Comparison of ENCODE assay signal across 19 cellular contexts in genomic region chr6:41719796-41720620, GRCh38. TPM values are rescaled to one million over a fixed set of nuclear protein-coding genes. Genes with fewer than 3 reads are reported as not detected.
DNase-seq lines count a peak whose midpoint lies in the region; ATAC-seq, FAIRE-seq and TF ChIP-seq lines count a peak whose summit lies in the region.
"Had no signal": no experiment of that assay in that cellular context is flagged by ENCODE, and none has a peak within 500 bp of the region (broad histone marks: within the 10 kb centered on the region; RNA-seq: fewer than 3 reads in every experiment).

No MANE protein-coding gene starts in this region.

- H4K8ac ChIP-seq in IMR-90 (ENCODE audit: low read depth in 2 of 2, low read length in 2 of 2), result no peak overlapping the region

- POLR2A ChIA-PET in IMR-90 (lab: Charles Lee; ENCODE audit: unreplicated experiment), result no interaction called here

- peak overlapping the region; percentile 13 for H2AK9ac ChIP-seq in IMR-90 (replicated peaks; ENCODE audit: low read depth, low read length, poor library complexity)

- peaks cover 18% of the 10 kb centered on the region for H3K9me1 ChIP-seq in IMR-90 (ENCODE audit: insufficient read depth, low read length)

- H3K9ac ChIP-seq in IMR-90 (ENCODE audit: low read depth, low read length), result no peak overlapping the region
- peak overlapping the region in 1 of 2 donors; percentile 36 for H3K9ac ChIP-seq in kidney (ENCODE audit: low read length in 2 of 2)
- H3K9ac ChIP-seq: SK-N-SH had no signal

- intact Hi-C loops in IMR-90 (cut with micrococcal nuclease), result no loop called here
- intact Hi-C loops in kidney (cut with DNase I), result no loop called here

- 100% methylated on average over 1 of the region's 6 CpGs; no CpG with 5 or more reads in 1 of the 2 experiments for WGBS in IMR-90 (ENCODE audit: extremely low coverage in 2 of 2, insufficient read length in 1 of 2), 2 experiments

- CTCF ChIA-PET in IMR-90 (lab: Yijun Ruan, JAX), result interaction anchor here (0.9 to 1.4 kb wide), 2 partner anchors 14 to 31 kb away, joined by 3 to 4 read pairs; no protein-coding TSS in a partner anchor

- no peak overlapping the region for H2BK20ac ChIP-seq in IMR-90 (ENCODE audit: low read depth, low read length)

- H3K4me3 ChIP-seq in IMR-90 (ENCODE audit: insufficient read depth, low read depth, low read length), result no peak overlapping the region
- H3K4me3 ChIP-seq in kidney (ENCODE audit: low read length in 2 of 2), result no peak overlapping the region

- H4K20me1 ChIP-seq in IMR-90 (ENCODE audit: insufficient read depth, low read length), result no peaks in the 10 kb centered on the region

- BruUV-seq in IMR-90 (replicated peaks; lab: Mats Ljungman, UMichigan), result no TSS peak

- no peak overlapping the region for H3K4me3 Mint-ChIP-seq in type B pancreatic cell
- H3K4me3 Mint-ChIP-seq: activated naive CD4-positive, alpha-beta T cell treated with anti-CD3 and anti-CD28 coated beads, Interleukin-2, amount 50 U/mL, for 24 hours had no signal

- no peak for TF ChIP-seq POLR2A in IMR-90 (IDR thresholded peaks at IDR 0.05; ENCODE audit: low read depth, low read length)

- H3K79me1 ChIP-seq in IMR-90 (ENCODE audit: low read depth in 1 of 2, low read length in 2 of 2), result peaks cover 11 to 14% of the 10 kb centered on the region in 2 experiments

- H4K91ac ChIP-seq in IMR-90 (ENCODE audit: insufficient read depth, low read depth, low read length), result no peak overlapping the region

- no peak overlapping the region for H3K27ac Mint-ChIP-seq in type B pancreatic cell
- H3K27ac Mint-ChIP-seq: activated naive CD4-positive, alpha-beta T cell treated with anti-CD3 and anti-CD28 coated beads, Interleukin-2, amount 50 U/mL, for 24 hours had no signal

- no peak overlapping the region for H2AFZ ChIP-seq in IMR-90 (replicated peaks; ENCODE audit: low read length, poor library complexity)

- H3K14ac ChIP-seq in IMR-90 (replicated peaks; ENCODE audit: low read depth, low read length), result no peak overlapping the region

- H4K5ac ChIP-seq in IMR-90 (ENCODE audit: low read depth, low read length), result no peak overlapping the region

- no peak overlapping the region for H3K56ac ChIP-seq in IMR-90 (ENCODE audit: extremely low read depth, insufficient read depth, low read length)

- no peak for ATAC-seq in IMR-90 (ENCODE audit: low read depth)

- no peak overlapping the region for H2BK120ac ChIP-seq in IMR-90 (ENCODE audit: low read depth, low read length)

- in situ Hi-C loops in IMR-90 (cut with MboI; ENCODE audit: low sequenced_read_pairs), result no loop called here

- dilution Hi-C loops in IMR-90 (cut with HindIII; ENCODE audit: low sequenced_read_pairs, unreplicated experiment), result no loop called here

- H3K4me1 Mint-ChIP-seq in type B pancreatic cell (ENCODE audit: unreplicated experiment), result peaks cover 20% of the 10 kb centered on the region

- no peak overlapping the region for H2AK5ac ChIP-seq in IMR-90 (ENCODE audit: low read depth, low read length)

- no peak overlapping the region for H3K23ac ChIP-seq in IMR-90 (ENCODE audit: low read depth, low read length)

- H3K27me3 Mint-ChIP-seq in type B pancreatic cell, result no peaks in the 10 kb centered on the region
- H3K27me3 Mint-ChIP-seq: activated naive CD4-positive, alpha-beta T cell treated with anti-CD3 and anti-CD28 coated beads, Interleukin-2, amount 50 U/mL, for 24 hours had no signal

- FAIRE-seq in GM18507 (lab: Jason Lieb, UNC) (peak; percentile 73), kidney (lab: Jason Lieb, UNC) (no peak)
- FAIRE-seq: bronchial epithelial cell, endometrium, frontal cortex, keratinocyte had no signal

- H3K36me3 ChIP-seq in IMR-90 (ENCODE audit: control insufficient read depth, insufficient read depth, low read length) (no peaks in the 10 kb centered on the region), kidney (ENCODE audit: control insufficient read depth in 1 of 2, insufficient read depth in 2 of 2, low read length in 2 of 2) (no peaks in the 10 kb centered on the region)
- H3K36me3 ChIP-seq: WERI-Rb-1 had no signal

- no peaks in the 10 kb centered on the region for H3K27me3 ChIP-seq in IMR-90 (ENCODE audit: control insufficient read depth, insufficient read depth, low read length)

- H3K4ac ChIP-seq in IMR-90 (ENCODE audit: low read depth, low read length), result no peak overlapping the region

- TF ChIP-seq CTCF in IMR-90 (conservative IDR thresholded peaks at IDR 0.05; ENCODE audit: low read depth, low read length) (no peak), kidney (IDR thresholded peaks at IDR 0.05; ENCODE audit: borderline replicate concordance, extremely low read depth, insufficient read depth) (no peak), type B pancreatic cell (conservative IDR thresholded peaks at IDR 0.05) (no peak)

- no peak for TF ChIP-seq RAD21 in IMR-90 (IDR thresholded peaks at IDR 0.05; ENCODE audit: low read length)

- no peak overlapping the region for H3K27ac ChIP-seq in IMR-90 (ENCODE audit: insufficient read depth, low read length)
- H3K27ac ChIP-seq in kidney (ENCODE audit: low read depth in 2 of 2, low read length in 2 of 2), result peak overlapping the region; percentile 23 to 42
- H3K27ac ChIP-seq in substantia nigra (ENCODE audit: low read depth, low read length, poor library complexity, severe bottlenecking), result peak overlapping the region; percentile 90
- H3K27ac ChIP-seq: WERI-Rb-1 had no signal

- no peaks in the 10 kb centered on the region for H3K9me3 Mint-ChIP-seq in type B pancreatic cell
- H3K9me3 Mint-ChIP-seq: activated naive CD4-positive, alpha-beta T cell treated with anti-CD3 and anti-CD28 coated beads, Interleukin-2, amount 50 U/mL, for 24 hours had no signal

- H3K4me2 ChIP-seq in IMR-90 (ENCODE audit: low read depth, low read length), result no peak overlapping the region
- H3K4me2 ChIP-seq: SK-N-SH had no signal

- H3K4me1 ChIP-seq in IMR-90 (ENCODE audit: control insufficient read depth, insufficient read depth, low read length) (peaks cover 25% of the 10 kb centered on the region), kidney (ENCODE audit: control insufficient read depth in 1 of 2, insufficient read depth in 1 of 2, low read depth in 1 of 2, low read length in 2 of 2) (peaks cover 33 to 50% of the 10 kb centered on the region in 2 donors)

- H2BK5ac ChIP-seq in IMR-90 (ENCODE audit: low read depth, low read length, poor library complexity, severe bottlenecking), result no peak overlapping the region

- no peak overlapping the region for H2BK15ac ChIP-seq in IMR-90 (ENCODE audit: low read depth, low read length)

- DNase-seq in GM18507 (ENCODE audit: extremely low spot score, insufficient read length, low read depth) (no peak), IMR-90 (no peak), kidney (peak; percentile 57), substantia nigra (lab: John Stamatoyannopoulos, UW) (peak in 1 of 49 donors; percentile 39), type B pancreatic cell (ENCODE audit: extremely low spot score, unreplicated experiment) (no peak), medulla oblongata (ENCODE audit: extremely low spot score) (no peak), SW 1271 (lab: John Stamatoyannopoulos, UW) (no peak)
- DNase-seq: activated CD8-positive, alpha-beta memory T cell treated with anti-CD3 and anti-CD28 coated beads, Interleukin-2, amount 50 U/mL, for 48 hours; NK-92 treated with Interleukin-12 subunit alpha and Interleukin-12 subunit beta, amount 100 ng/mL, for 24 hours; retina; SK-N-SH; WERI-Rb-1 had no signal

- H3K9me3 ChIP-seq in IMR-90 (ENCODE audit: control insufficient read depth, insufficient read depth, low read length) (no peaks in the 10 kb centered on the region), kidney (ENCODE audit: control insufficient read depth in 1 of 2, low read length in 2 of 2) (no peaks in the 10 kb centered on the region)
- H3K9me3 ChIP-seq: SK-N-SH had no signal

- H3K36me3 Mint-ChIP-seq in type B pancreatic cell, result peaks cover 3% of the 10 kb centered on the region
- H3K36me3 Mint-ChIP-seq: activated naive CD4-positive, alpha-beta T cell treated with anti-CD3 and anti-CD28 coated beads, Interleukin-2, amount 50 U/mL, for 24 hours had no signal

- H3K18ac ChIP-seq in IMR-90 (ENCODE audit: low read depth, low read length), result no peak overlapping the region

TF ChIP-seq in IMR-90, 13 proteins besides CTCF, POLR2A, EP300 and RAD21 (continues in another document):
- TF ChIP-seq SMC3 (IDR thresholded peaks at IDR 0.05; ENCODE audit: low read depth, low read length), result no peak
- TF ChIP-seq MAZ (IDR thresholded peaks at IDR 0.05; ENCODE audit: borderline replicate concordance, low read depth, low read length), result no peak
- TF ChIP-seq MXI1 (IDR thresholded peaks at IDR 0.05; ENCODE audit: borderline replicate concordance, low read depth, low read length), result no peak
- TF ChIP-seq RFX5 (IDR thresholded peaks at IDR 0.05; ENCODE audit: low read depth, low read length), result no peak
- TF ChIP-seq USF2 (IDR thresholded peaks at IDR 0.05; ENCODE audit: low read depth, low read length), result no peak

RNA-seq across cellular contexts. Expression of gene TFEB, which starts 15.4 kb away (rescaled TPM):
- total RNA-seq in IMR-90 (2012; rRNA removed) (4.4 and 4.5 TPM in 2 replicates), kidney (50.7 TPM), type B pancreatic cell (ENCODE audit: low replicate concordance) (4.6 and 6.2 TPM in 2 replicates)
- polyA plus RNA-seq in IMR-90 (2012; rRNA removed) (4.7 and 4.9 TPM in 2 replicates), kidney (ENCODE audit: insufficient read depth, low read depth, low replicate concordance) (51.0 TPM)
- polyA plus RNA-seq in IMR-90 (2012; cell fraction: cytosol; rRNA removed), result 3.7 and 4.9 TPM in 2 replicates
- polyA plus RNA-seq in IMR-90 (2012; cell fraction: nucleus; rRNA removed; ENCODE audit: low replicate concordance), result 8.0 and 14.7 TPM in 2 replicates

RNA-seq across cellular contexts. Expression of gene PGC, which starts 27.2 kb away (rescaled TPM):
- not detected in 2 replicates for total RNA-seq in IMR-90 (2012; rRNA removed)
- not detected in 2 replicates for polyA plus RNA-seq in IMR-90 (2012; rRNA removed)
- not detected in 2 replicates for polyA plus RNA-seq in IMR-90 (2012; cell fraction: cytosol; rRNA removed)
- polyA plus RNA-seq in IMR-90 (2012; cell fraction: nucleus; rRNA removed; ENCODE audit: low replicate concordance), result not detected in 2 replicates
- not detected for total RNA-seq in kidney
- 0.39 TPM for polyA plus RNA-seq in kidney (ENCODE audit: insufficient read depth, low read depth, low replicate concordance)
- total RNA-seq in type B pancreatic cell (ENCODE audit: low replicate concordance), result 3.5 and 56.6 TPM in 2 replicates
- total RNA-seq: bronchial epithelial cell, G401, myocyte had no signal
- polyA plus RNA-seq: keratinocyte, SK-N-SH had no signal

RNA-seq across cellular contexts. Expression of gene FRS3, which starts 59.7 kb away (rescaled TPM):
- total RNA-seq in IMR-90 (2012; rRNA removed), result 0.28 and 0.54 TPM in 2 replicates
- 3.8 and 4.3 TPM in 2 replicates for polyA plus RNA-seq in IMR-90 (2012; rRNA removed)
- polyA plus RNA-seq in IMR-90 (2012; cell fraction: cytosol; rRNA removed), result 2.6 and 3.8 TPM in 2 replicates
- 11.0 and 15.2 TPM in 2 replicates for polyA plus RNA-seq in IMR-90 (2012; cell fraction: nucleus; rRNA removed; ENCODE audit: low replicate concordance)
- 7.0 TPM for total RNA-seq in kidney
- 5.3 TPM for polyA plus RNA-seq in kidney (ENCODE audit: insufficient read depth, low read depth, low replicate concordance)
- 2.2 and 7.0 TPM in 2 replicates for total RNA-seq in type B pancreatic cell (ENCODE audit: low replicate concordance)
